18 cellular contexts compared by ENCODE assay signal in the genomic region with DNA sequence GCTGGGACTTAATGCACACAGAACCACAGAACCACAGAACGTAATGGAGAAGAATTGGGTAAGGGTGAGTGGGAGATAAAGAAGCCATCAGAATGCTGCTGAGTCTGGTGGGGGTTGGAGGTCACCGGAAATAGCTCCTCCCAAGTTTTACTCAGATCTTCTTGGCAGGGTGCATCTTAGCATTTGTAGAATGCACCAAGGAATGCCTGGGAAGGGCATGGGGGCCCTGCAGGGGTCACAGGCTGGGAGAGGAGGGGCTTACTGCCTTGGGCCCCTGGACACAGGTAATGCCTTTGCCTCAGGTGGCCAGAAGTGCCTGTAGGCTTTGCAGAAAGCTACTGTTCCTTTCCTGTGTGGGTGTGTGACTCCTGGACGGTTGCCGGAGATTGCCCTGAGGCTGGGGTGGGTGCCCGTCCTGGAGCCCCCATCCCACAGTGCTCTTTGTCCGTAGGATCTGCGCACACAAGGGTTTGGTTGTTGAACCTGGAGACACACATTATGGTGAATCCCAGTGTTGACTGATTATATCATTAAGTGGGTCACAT.
"Had no signal": no experiment of that assay in that cellular context is flagged by ENCODE, and none has a peak within 500 bp of the region (broad histone marks: within the 10 kb centered on the region; RNA-seq: fewer than 3 reads in every experiment).

No MANE protein-coding gene starts in this region.

- ATAC-seq: activated CD4-positive, alpha-beta T cell treated with anti-CD3 and anti-CD28 coated beads for 36 hours; activated naive CD8-positive, alpha-beta T cell treated with anti-CD3 and anti-CD28 coated beads, Interleukin-2, amount 50 U/mL, for 24 hours; activated T-cell treated with anti-CD3 and anti-CD28 coated beads, Interleukin-2, amount 50 U/mL, for 72 hours; body of pancreas; foreskin keratinocyte had no signal

- H3K36me3 ChIP-seq: cardiac muscle cell, prostate gland had no signal

- H3K9me3 ChIP-seq: body of pancreas, prostate gland had no signal

- H3K27me3 Mint-ChIP-seq: activated CD4-positive, alpha-beta T cell treated with anti-CD3 and anti-CD28 coated beads for 36 hours; activated naive CD4-positive, alpha-beta T cell treated with anti-CD3 and anti-CD28 coated beads, Interleukin-2, amount 10 ng/mL, durations not matched to agents 7 days and 5 days; activated naive CD8-positive, alpha-beta T cell treated with anti-CD3 and anti-CD28 coated beads, Interleukin-2, amount 50 U/mL, for 24 hours; memory B cell had no signal

- H3K27ac Mint-ChIP-seq: activated CD4-positive, alpha-beta T cell treated with anti-CD3 and anti-CD28 coated beads for 36 hours; activated naive CD4-positive, alpha-beta T cell treated with anti-CD3 and anti-CD28 coated beads, Interleukin-2, amount 10 ng/mL, durations not matched to agents 7 days and 5 days; activated naive CD8-positive, alpha-beta T cell treated with anti-CD3 and anti-CD28 coated beads, Interleukin-2, amount 50 U/mL, for 24 hours; activated T-cell treated with anti-CD3 and anti-CD28 coated beads, Interleukin-2, amount 50 U/mL, for 72 hours; memory B cell had no signal

- DNase-seq: activated CD4-positive, alpha-beta T cell treated with anti-CD3 and anti-CD28 coated beads for 36 hours; activated CD4-positive, alpha-beta T cell treated with anti-CD3 and anti-CD28 coated beads, Interleukin-2, amount 50 U/mL, for 4 hours; activated effector memory CD4-positive, alpha-beta T cell treated with anti-CD3 and anti-CD28 coated beads, Interleukin-2, amount 50 U/mL, for 16 hours; activated naive CD8-positive, alpha-beta T cell treated with anti-CD3 and anti-CD28 coated beads, Interleukin-2, amount 50 U/mL, for 24 hours; activated T-cell treated with anti-CD3 and anti-CD28 coated beads, Interleukin-2, amount 50 U/mL, for 72 hours; anterior cingulate cortex; body of pancreas; dermis blood vessel endothelial cell; effector CD8-positive, alpha-beta T cell; foreskin keratinocyte; stimulated activated CD4-positive, alpha-beta T cell treated with anti-CD3 and anti-CD28 coated beads, Interleukin-4, amount 100 ng/mL, for 1 hour; stimulated activated naive CD4-positive, alpha-beta T cell treated with Interleukin-2 at 50 U/mL for 16 hours; T-helper 9 cell had no signal

- H3K4me3 Mint-ChIP-seq: activated CD4-positive, alpha-beta T cell treated with anti-CD3 and anti-CD28 coated beads for 36 hours; activated naive CD4-positive, alpha-beta T cell treated with anti-CD3 and anti-CD28 coated beads, Interleukin-2, amount 10 ng/mL, durations not matched to agents 7 days and 5 days; activated naive CD8-positive, alpha-beta T cell treated with anti-CD3 and anti-CD28 coated beads, Interleukin-2, amount 50 U/mL, for 24 hours; activated T-cell treated with anti-CD3 and anti-CD28 coated beads, Interleukin-2, amount 50 U/mL, for 72 hours; memory B cell had no signal

- H3K4me1 ChIP-seq: prostate gland had no signal

- H3K27ac ChIP-seq: body of pancreas, cardiac muscle cell, foreskin keratinocyte, prostate gland had no signal

- H3K9me3 Mint-ChIP-seq: activated naive CD8-positive, alpha-beta T cell treated with anti-CD3 and anti-CD28 coated beads, Interleukin-2, amount 50 U/mL, for 24 hours; activated T-cell treated with anti-CD3 and anti-CD28 coated beads, Interleukin-2, amount 50 U/mL, for 72 hours; memory B cell had no signal

- FAIRE-seq: urothelium cell line had no signal

- H3K4me1 Mint-ChIP-seq: activated CD4-positive, alpha-beta T cell treated with anti-CD3 and anti-CD28 coated beads for 36 hours; activated naive CD4-positive, alpha-beta T cell treated with anti-CD3 and anti-CD28 coated beads, Interleukin-2, amount 10 ng/mL, durations not matched to agents 7 days and 5 days; activated naive CD8-positive, alpha-beta T cell treated with anti-CD3 and anti-CD28 coated beads, Interleukin-2, amount 50 U/mL, for 24 hours had no signal

- H3K27me3 ChIP-seq: body of pancreas, cardiac muscle cell, foreskin keratinocyte had no signal

- H3K4me3 ChIP-seq: body of pancreas, cardiac muscle cell, prostate gland had no signal
